Comparison of ENCODE assay signal across 8 cellular contexts in the genomic region with DNA sequence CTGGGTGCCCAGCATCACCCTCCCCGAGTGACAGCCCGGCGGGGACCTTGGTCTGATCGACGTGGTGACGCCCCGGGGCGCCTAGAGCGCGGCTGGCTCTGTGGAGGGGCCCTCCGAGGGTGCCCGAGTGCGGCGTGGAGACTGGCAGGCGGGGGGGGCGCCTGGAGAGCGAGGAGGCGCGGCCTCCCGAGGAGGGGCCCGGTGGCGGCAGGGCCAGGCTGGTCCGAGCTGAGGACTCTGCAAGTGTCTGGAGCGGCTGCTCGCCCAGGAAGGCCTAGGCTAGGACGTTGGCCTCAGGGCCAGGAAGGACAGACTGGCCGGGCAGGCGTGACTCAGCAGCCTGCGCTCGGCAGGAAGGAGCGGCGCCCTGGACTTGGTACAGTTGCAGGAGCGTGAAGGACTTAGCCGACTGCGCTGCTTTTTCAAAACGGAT. TPM values are rescaled to one million over a fixed set of nuclear protein-coding genes. Genes with fewer than 3 reads are reported as not detected.
DNase-seq lines count a peak whose midpoint lies in the region; ATAC-seq and TF ChIP-seq lines count a peak whose summit lies in the region.

No MANE protein-coding gene starts in this region.

- H3K36me3 Mint-ChIP-seq in activated T-helper 17 cell treated with anti-CD3 and anti-CD28 coated beads, Interleukin-2, amount 50 U/mL, for 72 hours (ENCODE audit: low read depth), result peaks cover 26% of the 10 kb centered on the region

- H3K27me3 Mint-ChIP-seq in activated T-helper 17 cell treated with anti-CD3 and anti-CD28 coated beads, Interleukin-2, amount 50 U/mL, for 72 hours, result no peaks in the 10 kb centered on the region

- H3K4me1 ChIP-seq in esophagus squamous epithelium, result peaks cover 20 to 52% (median 45%) of the 10 kb centered on the region in 3 donors

- peak overlapping the region; percentile 83 to 95 (median 94) for H3K27ac ChIP-seq in esophagus squamous epithelium

- WGBS in esophagus squamous epithelium, 2 donors, result 15% methylated on average over 5 of the region's 36 CpGs; no CpG with 5 or more reads in 1 of the 2 donors

- peak overlapping the region; percentile 80 for H3K4me3 Mint-ChIP-seq in activated T-helper 17 cell treated with anti-CD3 and anti-CD28 coated beads, Interleukin-2, amount 50 U/mL, for 72 hours

- H3K9me3 ChIP-seq in esophagus squamous epithelium, result no peaks in the 10 kb centered on the region

- no peak for TF ChIP-seq CTCF in esophagus squamous epithelium (IDR thresholded peaks at IDR 0.05)

- peak overlapping the region; percentile 50 to 85 (median 74) for H3K4me3 ChIP-seq in esophagus squamous epithelium

- peaks cover 0 to 7% (median 0%) of the 10 kb centered on the region in 4 donors for H3K27me3 ChIP-seq in esophagus squamous epithelium

- H3K36me3 ChIP-seq in esophagus squamous epithelium, result no peaks in the 10 kb centered on the region

- H3K27ac Mint-ChIP-seq in activated T-helper 17 cell treated with anti-CD3 and anti-CD28 coated beads, Interleukin-2, amount 50 U/mL, for 72 hours, result peak overlapping the region; percentile 83

- peak in 1 of 4 donors; percentile 16 for TF ChIP-seq POLR2A in esophagus squamous epithelium (IDR thresholded peaks at IDR 0.05)

- H3K4me1 Mint-ChIP-seq in activated T-helper 17 cell treated with anti-CD3 and anti-CD28 coated beads, Interleukin-2, amount 50 U/mL, for 72 hours, result peaks cover 14% of the 10 kb centered on the region

- intact Hi-C loops in esophagus squamous epithelium (cut with DNase I), result loop anchor here (10.0 kb wide), 1 partner anchor 319 kb away; no protein-coding TSS in a partner anchor

- peak; percentile 14 for ATAC-seq in GM18498 (IDR thresholded peaks at IDR 0.05; ENCODE audit: unreplicated experiment)
- ATAC-seq in activated T-helper 17 cell treated with anti-CD3 and anti-CD28 coated beads, Interleukin-2, amount 50 U/mL, for 72 hours (replicated peaks), result peak; percentile 25
- no peak for ATAC-seq in stimulated activated naive CD8-positive, alpha-beta T cell treated with anti-CD3 and anti-CD28 coated beads, Interleukin-15, Interleukin-2, amounts not matched to agents 100 U/mL and 50 U/mL, for 24 hours
- no peak for ATAC-seq in GM19463 (IDR thresholded peaks at IDR 0.05; ENCODE audit: unreplicated experiment)

- H3K9me3 Mint-ChIP-seq in activated T-helper 17 cell treated with anti-CD3 and anti-CD28 coated beads, Interleukin-2, amount 50 U/mL, for 72 hours, result no peaks in the 10 kb centered on the region

- DNase-seq in NCI-H226 (peak; percentile 79), esophagus squamous epithelium (lab: John Stamatoyannopoulos, UW) (no peak), midbrain (lab: John Stamatoyannopoulos, UW) (peak; percentile 37), GDM1 (lab: John Stamatoyannopoulos, UW) (no peak)
- DNase-seq in stimulated activated naive CD8-positive, alpha-beta T cell treated with anti-CD3 and anti-CD28 coated beads, Interleukin-15, Interleukin-2, amounts not matched to agents 100 U/mL and 50 U/mL, for 24 hours, result peak; percentile 50

RNA-seq across cellular contexts. Expression of a gene that starts 1.3 kb away (rescaled TPM):
- total RNA-seq in activated T-helper 17 cell treated with anti-CD3 and anti-CD28 coated beads, Interleukin-2, amount 50 U/mL, for 72 hours, result 10 to 100 TPM in 1 of 2 donors, 1 to 10 TPM in 1; 5.7 to 11.7 TPM
- total RNA-seq in esophagus squamous epithelium, result 10 to 100 TPM in 2 of 4 donors, 1 to 10 TPM in 2; 1.8 to 18.7 (median 8.5) TPM

Comparison
In these comparisons a context has a peak if more than half of its experiments do, and no peak if none do; other contexts are left out.
1. ATAC-seq: peak in GM18498 (single experiment) and activated T-helper 17 cell treated with anti-CD3 and anti-CD28 coated beads, Interleukin-2, amount 50 U/mL, for 72 hours (single experiment); none in stimulated activated naive CD8-positive, alpha-beta T cell treated with anti-CD3 and anti-CD28 coated beads, Interleukin-15, Interleukin-2, amounts not matched to agents 100 U/mL and 50 U/mL, for 24 hours (single experiment) and GM19463 (single experiment).
2. DNase-seq: peak in NCI-H226 (single experiment), midbrain (single experiment) and stimulated activated naive CD8-positive, alpha-beta T cell treated with anti-CD3 and anti-CD28 coated beads, Interleukin-15, Interleukin-2, amounts not matched to agents 100 U/mL and 50 U/mL, for 24 hours (single experiment); none in esophagus squamous epithelium (single experiment) and GDM1 (single experiment).